ENCODE assay signal across 8 cellular contexts in genomic region chr22:36775589-36775965, GRCh38. TPM values are rescaled to one million over a fixed set of nuclear protein-coding genes. Genes with fewer than 3 reads are reported as not detected.
DNase-seq lines count a peak whose midpoint lies in the region; ATAC-seq and TF ChIP-seq lines count a peak whose summit lies in the region.

No MANE protein-coding gene starts in this region.

- peak overlapping the region; percentile 96 for H3K27ac Mint-ChIP-seq in activated naive CD4-positive, alpha-beta T cell treated with anti-CD3 and anti-CD28 coated beads, Interleukin-2, amount 50 U/mL, for 24 hours

- peaks cover 26% of the 10 kb centered on the region for H3K4me1 Mint-ChIP-seq in activated naive CD4-positive, alpha-beta T cell treated with anti-CD3 and anti-CD28 coated beads, Interleukin-2, amount 50 U/mL, for 24 hours

- H3K9ac ChIP-seq in BLaER1 (peak overlapping the region; percentile 78), rectal smooth muscle tissue (ENCODE audit: low read length) (peak overlapping the region; percentile 16)

- H3K36me3 Mint-ChIP-seq in activated naive CD4-positive, alpha-beta T cell treated with anti-CD3 and anti-CD28 coated beads, Interleukin-2, amount 50 U/mL, for 24 hours: peaks cover 5% of the 10 kb centered on the region

- H3K27ac ChIP-seq in BLaER1 (peak overlapping the region; percentile 47; the same call in 1 of the 2 replicates), left ventricle myocardium inferior (replicated peaks) (peak overlapping the region; percentile 92), rectal smooth muscle tissue (ENCODE audit: low read depth, low read length) (peak overlapping the region; percentile 72)

- H3K4me3 ChIP-seq in BLaER1 (peak overlapping the region; percentile 72), left ventricle myocardium inferior (peak overlapping the region; percentile 98), rectal smooth muscle tissue (ENCODE audit: low read length) (peak overlapping the region; percentile 65)

- H3K27me3 Mint-ChIP-seq in activated naive CD4-positive, alpha-beta T cell treated with anti-CD3 and anti-CD28 coated beads, Interleukin-2, amount 50 U/mL, for 24 hours: no peaks in the 10 kb centered on the region

- H3K4me3 Mint-ChIP-seq in activated naive CD4-positive, alpha-beta T cell treated with anti-CD3 and anti-CD28 coated beads, Interleukin-2, amount 50 U/mL, for 24 hours: peak overlapping the region; percentile 95

- no peak for TF ChIP-seq CTCF in left ventricle myocardium inferior (IDR thresholded peaks at IDR 0.05; ENCODE audit: borderline replicate concordance)

- peak; percentile 63 for DNase-seq in NCI-H748 (lab: John Stamatoyannopoulos, UW; ENCODE audit: unreplicated experiment)
- peak; percentile 29 for DNase-seq in left ventricle myocardium inferior

- H3K9me3 Mint-ChIP-seq in activated naive CD4-positive, alpha-beta T cell treated with anti-CD3 and anti-CD28 coated beads, Interleukin-2, amount 50 U/mL, for 24 hours: no peaks in the 10 kb centered on the region

- peaks cover 13% of the 10 kb centered on the region for H3K9me3 ChIP-seq in BLaER1
- no peaks in the 10 kb centered on the region for H3K9me3 ChIP-seq in left ventricle myocardium inferior (replicated peaks)

- intact Hi-C loops in left ventricle myocardium inferior (cut with micrococcal nuclease): no loop called here

- no peaks in the 10 kb centered on the region for H3K27me3 ChIP-seq in BLaER1
- no peaks in the 10 kb centered on the region for H3K27me3 ChIP-seq in left ventricle myocardium inferior (ENCODE audit: low read depth)
- H3K27me3 ChIP-seq in rectal smooth muscle tissue (ENCODE audit: control insufficient read depth, insufficient read depth, low read length): no peaks in the 10 kb centered on the region

- ATAC-seq in GM21717 (IDR thresholded peaks at IDR 0.05; ENCODE audit: unreplicated experiment) (peak; percentile 11), HG03139 (IDR thresholded peaks at IDR 0.05; ENCODE audit: unreplicated experiment) (no peak), HG03442 (IDR thresholded peaks at IDR 0.05; ENCODE audit: unreplicated experiment) (no peak)

- H3K36me3 ChIP-seq in BLaER1 (0 out of 2 replicates have a peak, but pooled peaks cover 3% of the 10 kb centered on the region), left ventricle myocardium inferior (peaks cover 12% of the 10 kb centered on the region), rectal smooth muscle tissue (ENCODE audit: control insufficient read depth, insufficient read depth, low read length) (no peaks in the 10 kb centered on the region)

- H3K4me1 ChIP-seq in BLaER1 (peaks cover 51% of the 10 kb centered on the region), left ventricle myocardium inferior (peaks cover 29% of the 10 kb centered on the region), rectal smooth muscle tissue (ENCODE audit: control insufficient read depth, insufficient read depth, low read length) (peaks cover 10% of the 10 kb centered on the region)

- H3K4me2 ChIP-seq in BLaER1: peak overlapping the region; percentile 91

- H4K20me1 ChIP-seq in BLaER1: no peaks in the 10 kb centered on the region

RNA-seq across cellular contexts. Expression of gene IFT27, which starts 0.3 kb away (rescaled TPM):
- 31.2 TPM for total RNA-seq in left ventricle myocardium inferior

RNA-seq across cellular contexts. Expression of gene PVALB, which starts 41.3 kb away (rescaled TPM):
- total RNA-seq in left ventricle myocardium inferior: not detected
